21 cellular contexts compared by ENCODE assay signal in the genomic region with DNA sequence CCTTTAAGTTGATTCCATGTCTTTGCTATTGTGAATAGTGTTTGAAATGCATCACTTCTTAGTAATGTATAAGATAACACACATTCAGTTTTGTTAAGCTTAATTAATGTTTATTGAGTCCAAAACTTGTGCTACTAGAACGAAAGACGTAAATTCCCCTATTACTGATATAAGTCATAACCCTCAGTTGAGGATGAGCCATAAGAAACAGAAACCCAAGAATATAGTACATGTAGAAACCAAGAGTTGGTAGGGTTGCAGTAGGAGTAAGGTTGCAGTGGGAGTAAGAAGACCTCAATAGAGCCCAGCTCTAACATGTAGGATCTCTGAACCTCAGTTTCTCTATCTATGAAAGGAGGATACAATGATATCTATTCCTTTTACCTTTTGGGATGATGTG. TPM values are rescaled to one million over a fixed set of nuclear protein-coding genes. Genes with fewer than 3 reads are reported as not detected.
A peak's percentile ranks its signal among the peaks of the same experiment; 100 is the strongest.
DNase-seq lines count a peak whose midpoint lies in the region; ATAC-seq and TF ChIP-seq lines count a peak whose summit lies in the region.
"Had no signal": no experiment of that assay in that cellular context is flagged by ENCODE, and none has a peak within 500 bp of the region (broad histone marks: within the 10 kb centered on the region; RNA-seq: fewer than 3 reads in every experiment).

No MANE protein-coding gene starts in this region.

- H3K36me3 Mint-ChIP-seq in activated T-cell treated with anti-CD3 and anti-CD28 coated beads, Interleukin-2, amount 50 U/mL, for 72 hours (ENCODE audit: insufficient read depth in 2 of 2): peaks cover 0 to 3% of the 10 kb centered on the region in 2 donors
- no peaks in the 10 kb centered on the region for H3K36me3 Mint-ChIP-seq in CD4-positive, alpha-beta T cell (ENCODE audit: low read depth)

- no peaks in the 10 kb centered on the region for H3K27me3 ChIP-seq in CD4-positive, alpha-beta T cell (ENCODE audit: control insufficient read depth, insufficient read depth, low read length)
- H3K27me3 ChIP-seq: BLaER1, breast epithelium, hepatocyte, right atrium auricular region, thyroid gland had no signal

- no peak for TF ChIP-seq CTCF in CD4-positive, alpha-beta T cell (IDR thresholded peaks at IDR 0.05)

- CTCF ChIA-PET in CD4-positive, alpha-beta T cell (lab: Charles Lee): interaction anchor here (0.7 kb wide), 1 partner anchor 49 kb away, joined by 3 read pairs; no protein-coding TSS in a partner anchor

- intact Hi-C loops in CD4-positive, alpha-beta T cell (cut with DNase I, micrococcal nuclease): no loop called here

- no peaks in the 10 kb centered on the region for H3K27me3 Mint-ChIP-seq in activated T-cell treated with anti-CD3 and anti-CD28 coated beads, Interleukin-2, amount 50 U/mL, for 72 hours (ENCODE audit: low read depth)
- H3K27me3 Mint-ChIP-seq in CD4-positive, alpha-beta T cell: no peaks in the 10 kb centered on the region
- H3K27me3 Mint-ChIP-seq: stimulated activated memory B cell treated with anti-CD40 and anti-IgM and Interleukin-4, amounts not matched to agents 10 μg/mL and 1 μg/mL and 100 μg/mL, for 72 hours had no signal

- H3K27ac ChIP-seq in CD4-positive, alpha-beta T cell (ENCODE audit: low read depth, low read length): no peak overlapping the region
- H3K27ac ChIP-seq: A549, BLaER1, breast epithelium, hepatocyte, right atrium auricular region, thyroid gland had no signal

- peaks cover 12% of the 10 kb centered on the region for H3K4me1 Mint-ChIP-seq in activated T-cell treated with anti-CD3 and anti-CD28 coated beads, Interleukin-2, amount 50 U/mL, for 72 hours (ENCODE audit: low read depth)
- H3K4me1 Mint-ChIP-seq in CD4-positive, alpha-beta T cell (ENCODE audit: low read depth): no peaks in the 10 kb centered on the region
- H3K4me1 Mint-ChIP-seq: stimulated activated memory B cell treated with anti-CD40 and anti-IgM and Interleukin-4, amounts not matched to agents 10 μg/mL and 1 μg/mL and 100 μg/mL, for 72 hours had no signal

- POLR2A ChIA-PET in CD4-positive, alpha-beta T cell (lab: Charles Lee): no interaction called here

- no peaks in the 10 kb centered on the region for H3K9me3 ChIP-seq in CD4-positive, alpha-beta T cell (ENCODE audit: control insufficient read depth, low read length)
- H3K9me3 ChIP-seq: A549, BLaER1, breast epithelium, right atrium auricular region, thyroid gland had no signal

- peak; percentile 83 to 87 for ATAC-seq in activated T-cell treated with anti-CD3 and anti-CD28 coated beads, Interleukin-2, amount 50 U/mL, for 72 hours (replicated peaks in 1 of 2)
- peak; percentile 93 for ATAC-seq in GM21717 (IDR thresholded peaks at IDR 0.05; ENCODE audit: unreplicated experiment)
- peak; percentile 74 for ATAC-seq in HG03039 (IDR thresholded peaks at IDR 0.05; ENCODE audit: unreplicated experiment)
- peak; percentile 52 for ATAC-seq in stimulated activated naive CD8-positive, alpha-beta T cell treated with anti-CD3 and anti-CD28 coated beads, Interleukin-15, Interleukin-2, amounts not matched to agents 100 U/mL and 50 U/mL, for 24 hours
- no peak for ATAC-seq in CD4-positive, alpha-beta T cell (ENCODE audit: poor library complexity)
- ATAC-seq: A549; HepG2; SK-N-SH treated with all-trans-retinoic acid at 6 μM for 48 hours; stimulated activated memory B cell treated with anti-CD40 and anti-IgM and Interleukin-4, amounts not matched to agents 10 μg/mL and 1 μg/mL and 100 μg/mL, for 72 hours had no signal

- H3K4me3 Mint-ChIP-seq in activated T-cell treated with anti-CD3 and anti-CD28 coated beads, Interleukin-2, amount 50 U/mL, for 72 hours: no peak overlapping the region
- H3K4me3 Mint-ChIP-seq in CD4-positive, alpha-beta T cell: no peak overlapping the region
- H3K4me3 Mint-ChIP-seq: stimulated activated memory B cell treated with anti-CD40 and anti-IgM and Interleukin-4, amounts not matched to agents 10 μg/mL and 1 μg/mL and 100 μg/mL, for 72 hours had no signal

- H3K9me3 Mint-ChIP-seq in activated T-cell treated with anti-CD3 and anti-CD28 coated beads, Interleukin-2, amount 50 U/mL, for 72 hours: peaks cover 0 to 5% of the 10 kb centered on the region in 2 donors
- H3K9me3 Mint-ChIP-seq in CD4-positive, alpha-beta T cell: no peaks in the 10 kb centered on the region

- no peak for DNase-seq in activated T-cell treated with anti-CD3 and anti-CD28 coated beads, Interleukin-2, amount 50 U/mL, for 72 hours
- no peak for DNase-seq in activated T-cell treated with anti-CD3 and anti-CD28 coated beads, Interleukin-2, amount 50 U/mL, for 1 hour
- DNase-seq in stimulated activated naive CD8-positive, alpha-beta T cell treated with anti-CD3 and anti-CD28 coated beads, Interleukin-15, Interleukin-2, amounts not matched to agents 100 U/mL and 50 U/mL, for 24 hours: no peak
- DNase-seq in DMS53 treated with DMSO at 0.1 percent for 48 hours (lab: John Stamatoyannopoulos, UW; ENCODE audit: unreplicated experiment) (no peak), HK-2 (ENCODE audit: unreplicated experiment) (no peak)
- DNase-seq in CD4-positive, alpha-beta T cell: no peak
- DNase-seq: cortex of kidney; GDM1; NCI-H1417 treated with DMSO at 0.1 percent for 48 hours; stimulated activated CD4-positive, alpha-beta T cell treated with anti-CD3 and anti-CD28 coated beads, Interleukin-15, amount 100 ng/mL, for 24 hours; thyroid gland had no signal

- peak overlapping the region; percentile 31 for H3K27ac Mint-ChIP-seq in activated T-cell treated with anti-CD3 and anti-CD28 coated beads, Interleukin-2, amount 50 U/mL, for 72 hours
- H3K27ac Mint-ChIP-seq in CD4-positive, alpha-beta T cell: no peak overlapping the region
- H3K27ac Mint-ChIP-seq: stimulated activated memory B cell treated with anti-CD40 and anti-IgM and Interleukin-4, amounts not matched to agents 10 μg/mL and 1 μg/mL and 100 μg/mL, for 72 hours had no signal

RNA-seq across cellular contexts. Expression of a gene that starts 19.3 kb away (rescaled TPM):
- total RNA-seq in activated T-cell treated with anti-CD3 and anti-CD28 coated beads, Interleukin-2, amount 50 U/mL, for 72 hours: 10 to 100 TPM; 26.0 to 73.0 TPM
- total RNA-seq in CD4-positive, alpha-beta T cell: 100 to 1,000 TPM; 181 to 185 TPM
